18 cellular contexts compared by ENCODE assay signal in genomic region chr1:30300669-30301068, GRCh38.
DNase-seq lines count a peak whose midpoint lies in the region; ATAC-seq and TF ChIP-seq lines count a peak whose summit lies in the region.
"Had no signal": no experiment of that assay in that cellular context is flagged by ENCODE, and none has a peak within 500 bp of the region (broad histone marks: within the 10 kb centered on the region; RNA-seq: fewer than 3 reads in every experiment).

No MANE protein-coding gene starts in this region.

- H3K9ac ChIP-seq in BLaER1 (no peak overlapping the region), endodermal cell (ENCODE audit: extremely low read depth, low read length, poor library complexity, severe bottlenecking) (no peak overlapping the region)

- H4K20me1 ChIP-seq in BLaER1, result no peaks in the 10 kb centered on the region

- H3K9me3 Mint-ChIP-seq in activated CD8-positive, alpha-beta memory T cell treated with anti-CD3 and anti-CD28 coated beads, Interleukin-2, amount 10 ng/mL, durations not matched to agents 7 days and 5 days (ENCODE audit: low read depth), result no peaks in the 10 kb centered on the region
- peaks cover 55% of the 10 kb centered on the region for H3K9me3 Mint-ChIP-seq in endodermal cell
- H3K9me3 Mint-ChIP-seq: CD4-positive, alpha-beta T cell had no signal

- H3K27ac Mint-ChIP-seq in activated CD8-positive, alpha-beta memory T cell treated with anti-CD3 and anti-CD28 coated beads, Interleukin-2, amount 10 ng/mL, durations not matched to agents 7 days and 5 days, result no peak overlapping the region
- peak overlapping the region; percentile 50 for H3K27ac Mint-ChIP-seq in endodermal cell
- H3K27ac Mint-ChIP-seq: CD4-positive, alpha-beta T cell; HFFc6; IgD-negative memory B cell had no signal

- H3K9me3 ChIP-seq in BLaER1 (peaks cover 54% of the 10 kb centered on the region), endodermal cell (ENCODE audit: control insufficient read depth, low read length) (peaks cover 68% of the 10 kb centered on the region)
- H3K9me3 ChIP-seq: BE2C, Caco-2 had no signal

- CTCF ChIA-PET in activated CD8-positive, alpha-beta memory T cell treated with anti-CD3 and anti-CD28 coated beads, Interleukin-2, amount 10 ng/mL, durations not matched to agents 7 days and 5 days (lab: Charles Lee), result interaction anchor here (2.4 kb wide), 1 partner anchor 13 kb away, joined by 5 read pairs; no protein-coding TSS in a partner anchor

- H3K27ac ChIP-seq in BLaER1, result no peak overlapping the region
- no peak overlapping the region for H3K27ac ChIP-seq in endodermal cell (ENCODE audit: low read depth, low read length)
- H3K27ac ChIP-seq: C4-2B had no signal

- no peak overlapping the region for H3K4me3 Mint-ChIP-seq in activated CD8-positive, alpha-beta memory T cell treated with anti-CD3 and anti-CD28 coated beads, Interleukin-2, amount 10 ng/mL, durations not matched to agents 7 days and 5 days
- peak overlapping the region; percentile 53 for H3K4me3 Mint-ChIP-seq in endodermal cell
- H3K4me3 Mint-ChIP-seq: CD4-positive, alpha-beta T cell; HFFc6; IgD-negative memory B cell had no signal

- H3K27me3 ChIP-seq in BLaER1 (no peaks in the 10 kb centered on the region), endodermal cell (ENCODE audit: control insufficient read depth, insufficient read depth, low read length, poor library complexity, severe bottlenecking) (no peaks in the 10 kb centered on the region)
- H3K27me3 ChIP-seq: BE2C had no signal

- H3K27me3 Mint-ChIP-seq in activated CD8-positive, alpha-beta memory T cell treated with anti-CD3 and anti-CD28 coated beads, Interleukin-2, amount 10 ng/mL, durations not matched to agents 7 days and 5 days, result no peaks in the 10 kb centered on the region
- no peaks in the 10 kb centered on the region for H3K27me3 Mint-ChIP-seq in endodermal cell (ENCODE audit: insufficient read depth)

- no peak for ATAC-seq in activated CD8-positive, alpha-beta memory T cell treated with anti-CD3 and anti-CD28 coated beads, Interleukin-2, amount 10 ng/mL, durations not matched to agents 7 days and 5 days
- ATAC-seq in omental fat pad (ENCODE audit: low FRiP score) (no peak), HG03045 (IDR thresholded peaks at IDR 0.05; ENCODE audit: unreplicated experiment) (no peak)
- ATAC-seq: HCT116, HepG2 had no signal

- H3K4me1 ChIP-seq in BLaER1 (peaks cover 64% of the 10 kb centered on the region), endodermal cell (ENCODE audit: control insufficient read depth, insufficient read depth, low read length) (peaks cover 4% of the 10 kb centered on the region)
- H3K4me1 ChIP-seq: BE2C, Caco-2 had no signal

- no peak overlapping the region for H3K4me3 ChIP-seq in BLaER1
- peak overlapping the region; percentile 25 for H3K4me3 ChIP-seq in endodermal cell (ENCODE audit: low read length)

- DNase-seq in activated CD8-positive, alpha-beta memory T cell treated with anti-CD3 and anti-CD28 coated beads, Interleukin-2, amount 10 ng/mL, durations not matched to agents 7 days and 5 days, result peak; percentile 15
- DNase-seq in activated CD8-positive, alpha-beta memory T cell treated with anti-CD3 and anti-CD28 coated beads for 24 hours, result no peak
- DNase-seq in endodermal cell, result peak; percentile 89
- peak; percentile 6 for DNase-seq in mesenteric fat pad (ENCODE audit: low spot score)
- no peak for DNase-seq in omental fat pad (ENCODE audit: low spot score)
- DNase-seq: ACHN; BE2C; Caco-2; CD4-positive, alpha-beta T cell; GOT3; H7; HFFc6 had no signal

- H3K4me2 ChIP-seq in BLaER1, result peak overlapping the region; percentile 7; the same call in 1 of the 2 replicates

- H3K4me1 Mint-ChIP-seq in activated CD8-positive, alpha-beta memory T cell treated with anti-CD3 and anti-CD28 coated beads, Interleukin-2, amount 10 ng/mL, durations not matched to agents 7 days and 5 days, result no peaks in the 10 kb centered on the region
- H3K4me1 Mint-ChIP-seq in endodermal cell, result peaks cover 17% of the 10 kb centered on the region
- H3K4me1 Mint-ChIP-seq: IgD-negative memory B cell had no signal

- no peaks in the 10 kb centered on the region for H3K36me3 Mint-ChIP-seq in activated CD8-positive, alpha-beta memory T cell treated with anti-CD3 and anti-CD28 coated beads, Interleukin-2, amount 10 ng/mL, durations not matched to agents 7 days and 5 days
- H3K36me3 Mint-ChIP-seq in endodermal cell (ENCODE audit: low read depth), result peaks cover 49% of the 10 kb centered on the region
- H3K36me3 Mint-ChIP-seq: IgD-negative memory B cell had no signal

- no peak for TF ChIP-seq CTCF in endodermal cell (conservative IDR thresholded peaks at IDR 0.05)
- TF ChIP-seq CTCF in omental fat pad (IDR thresholded peaks at IDR 0.05), result no peak

- H3K36me3 ChIP-seq in BLaER1 (peaks cover 16% of the 10 kb centered on the region; the same call in 1 of the 2 replicates), endodermal cell (ENCODE audit: control insufficient read depth, insufficient read depth, low read length) (peaks cover 23% of the 10 kb centered on the region)
- H3K36me3 ChIP-seq: BE2C had no signal

- 25 to 42% methylated on average over 3 to 5 of the region's 5 CpGs for WGBS in endodermal cell (ENCODE audit: insufficient coverage in 1 of 2, insufficient read length in 1 of 2), 2 experiments

Comparison
In these comparisons a context has a peak if more than half of its experiments do, and no peak if none do; other contexts are left out.
1. DNase-seq: peak in activated CD8-positive, alpha-beta memory T cell treated with anti-CD3 and anti-CD28 coated beads, Interleukin-2, amount 10 ng/mL, durations not matched to agents 7 days and 5 days (single experiment), endodermal cell (single experiment) and mesenteric fat pad (single experiment); none in activated CD8-positive, alpha-beta memory T cell treated with anti-CD3 and anti-CD28 coated beads for 24 hours (single experiment) and omental fat pad (single experiment).